Comparison of ENCODE assay signal across 1 cellular context in genomic region chr3:177359601-177360357, GRCh38.
TF ChIP-seq lines count a peak whose summit lies in the region.

No MANE protein-coding gene starts in this region.

TF ChIP-seq in K562, 482 proteins besides CTCF, POLR2A, EP300 and RAD21 (continued from another document and continues in another):
- peak; percentile 98 for TF ChIP-seq CHD7 (IDR thresholded peaks at IDR 0.05; ENCODE audit: low read depth, low read length)
- no peak for TF ChIP-seq IFI16 (CRISPR knock-in tag; IDR thresholded peaks at IDR 0.05)
- no peak; the same call in 1 of the 2 replicates for TF ChIP-seq TGIF2 (CRISPR knock-in tag; IDR thresholded peaks at IDR 0.05)
- TF ChIP-seq, protein P1, sequence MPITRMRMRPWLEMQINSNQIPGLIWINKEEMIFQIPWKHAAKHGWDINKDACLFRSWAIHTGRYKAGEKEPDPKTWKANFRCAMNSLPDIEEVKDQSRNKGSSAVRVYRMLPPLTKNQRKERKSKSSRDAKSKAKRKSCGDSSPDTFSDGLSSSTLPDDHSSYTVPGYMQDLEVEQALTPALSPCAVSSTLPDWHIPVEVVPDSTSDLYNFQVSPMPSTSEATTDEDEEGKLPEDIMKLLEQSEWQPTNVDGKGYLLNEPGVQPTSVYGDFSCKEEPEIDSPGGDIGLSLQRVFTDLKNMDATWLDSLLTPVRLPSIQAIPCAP (CRISPR knock-in tag; IDR thresholded peaks at IDR 0.05; ENCODE audit: borderline replicate concordance), result no peak
- no peak for TF ChIP-seq ZNF77 (CRISPR knock-in tag; IDR thresholded peaks at IDR 0.05)
- TF ChIP-seq ETV1 (tag; conservative IDR thresholded peaks at IDR 0.05; ENCODE audit: low read depth), result peak; percentile 72
- TF ChIP-seq CHD2 (IDR thresholded peaks at IDR 0.05; ENCODE audit: low read depth, low read length), result peak; percentile 87
- TF ChIP-seq ZNF133 (CRISPR knock-in tag; IDR thresholded peaks at IDR 0.05), result no peak
- TF ChIP-seq XRCC5 (IDR thresholded peaks at IDR 0.05; ENCODE audit: low read depth, low read length), result 0 out of 2 replicates have a peak, but pooled peaks have one; percentile 57
- TF ChIP-seq, protein P2, sequence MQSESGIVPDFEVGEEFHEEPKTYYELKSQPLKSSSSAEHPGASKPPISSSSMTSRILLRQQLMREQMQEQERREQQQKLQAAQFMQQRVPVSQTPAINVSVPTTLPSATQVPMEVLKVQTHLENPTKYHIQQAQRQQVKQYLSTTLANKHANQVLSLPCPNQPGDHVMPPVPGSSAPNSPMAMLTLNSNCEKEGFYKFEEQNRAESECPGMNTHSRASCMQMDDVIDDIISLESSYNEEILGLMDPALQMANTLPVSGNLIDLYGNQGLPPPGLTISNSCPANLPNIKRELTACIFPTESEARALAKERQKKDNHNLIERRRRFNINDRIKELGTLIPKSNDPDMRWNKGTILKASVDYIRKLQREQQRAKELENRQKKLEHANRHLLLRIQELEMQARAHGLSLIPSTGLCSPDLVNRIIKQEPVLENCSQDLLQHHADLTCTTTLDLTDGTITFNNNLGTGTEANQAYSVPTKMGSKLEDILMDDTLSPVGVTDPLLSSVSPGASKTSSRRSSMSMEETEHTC (IDR thresholded peaks at IDR 0.05), result peak; percentile 74
- no peak for TF ChIP-seq RBM14 (IDR thresholded peaks at IDR 0.05; ENCODE audit: borderline replicate concordance, insufficient read depth, low read depth, low read length)
- peak; percentile 91 for TF ChIP-seq EGR1 (conservative IDR thresholded peaks at IDR 0.05)
- TF ChIP-seq NR2C1 (IDR thresholded peaks at IDR 0.05), result peak; percentile 60
- peak; percentile 58 for TF ChIP-seq NR2C1 (tag; IDR thresholded peaks at IDR 0.05)
- TF ChIP-seq ZNF41 (CRISPR knock-in tag; conservative IDR thresholded peaks at IDR 0.05), result no peak
- TF ChIP-seq KLF16 (IDR thresholded peaks at IDR 0.05), result peak; percentile 76
- TF ChIP-seq MXI1 (IDR thresholded peaks at IDR 0.05; ENCODE audit: low read depth, low read length), result 0 out of 2 replicates have a peak, but pooled peaks have one; percentile 13
- TF ChIP-seq, protein P3, sequence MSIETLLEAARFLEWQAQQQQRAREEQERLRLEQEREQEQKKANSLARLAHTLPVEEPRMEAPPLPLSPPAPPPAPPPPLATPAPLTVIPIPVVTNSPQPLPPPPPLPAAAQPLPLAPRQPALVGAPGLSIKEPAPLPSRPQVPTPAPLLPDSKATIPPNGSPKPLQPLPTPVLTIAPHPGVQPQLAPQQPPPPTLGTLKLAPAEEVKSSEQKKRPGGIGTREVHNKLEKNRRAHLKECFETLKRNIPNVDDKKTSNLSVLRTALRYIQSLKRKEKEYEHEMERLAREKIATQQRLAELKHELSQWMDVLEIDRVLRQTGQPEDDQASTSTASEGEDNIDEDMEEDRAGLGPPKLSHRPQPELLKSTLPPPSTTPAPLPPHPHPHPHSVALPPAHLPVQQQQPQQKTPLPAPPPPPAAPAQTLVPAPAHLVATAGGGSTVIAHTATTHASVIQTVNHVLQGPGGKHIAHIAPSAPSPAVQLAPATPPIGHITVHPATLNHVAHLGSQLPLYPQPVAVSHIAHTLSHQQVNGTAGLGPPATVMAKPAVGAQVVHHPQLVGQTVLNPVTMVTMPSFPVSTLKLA (conservative IDR thresholded peaks at IDR 0.05), result peak; percentile 63 to 84
- no peak for TF ChIP-seq IRF9 (tag; IDR thresholded peaks at IDR 0.05)
- no peak for TF ChIP-seq E2F5 (CRISPR knock-in tag; IDR thresholded peaks at IDR 0.05)
- peak; percentile 51; the same call in 1 of the 2 replicates for TF ChIP-seq ZBTB12 (CRISPR knock-in tag; IDR thresholded peaks at IDR 0.05)
- no peak for TF ChIP-seq FUS (optimal IDR thresholded peaks at IDR 0.05; ENCODE audit: low read depth, low read length)
- peak; percentile 49 for TF ChIP-seq E2F8 (IDR thresholded peaks at IDR 0.05; ENCODE audit: low read depth, partially characterized antibody)
- TF ChIP-seq DNMT1 (IDR thresholded peaks at IDR 0.05), result no peak
- TF ChIP-seq, protein P4, sequence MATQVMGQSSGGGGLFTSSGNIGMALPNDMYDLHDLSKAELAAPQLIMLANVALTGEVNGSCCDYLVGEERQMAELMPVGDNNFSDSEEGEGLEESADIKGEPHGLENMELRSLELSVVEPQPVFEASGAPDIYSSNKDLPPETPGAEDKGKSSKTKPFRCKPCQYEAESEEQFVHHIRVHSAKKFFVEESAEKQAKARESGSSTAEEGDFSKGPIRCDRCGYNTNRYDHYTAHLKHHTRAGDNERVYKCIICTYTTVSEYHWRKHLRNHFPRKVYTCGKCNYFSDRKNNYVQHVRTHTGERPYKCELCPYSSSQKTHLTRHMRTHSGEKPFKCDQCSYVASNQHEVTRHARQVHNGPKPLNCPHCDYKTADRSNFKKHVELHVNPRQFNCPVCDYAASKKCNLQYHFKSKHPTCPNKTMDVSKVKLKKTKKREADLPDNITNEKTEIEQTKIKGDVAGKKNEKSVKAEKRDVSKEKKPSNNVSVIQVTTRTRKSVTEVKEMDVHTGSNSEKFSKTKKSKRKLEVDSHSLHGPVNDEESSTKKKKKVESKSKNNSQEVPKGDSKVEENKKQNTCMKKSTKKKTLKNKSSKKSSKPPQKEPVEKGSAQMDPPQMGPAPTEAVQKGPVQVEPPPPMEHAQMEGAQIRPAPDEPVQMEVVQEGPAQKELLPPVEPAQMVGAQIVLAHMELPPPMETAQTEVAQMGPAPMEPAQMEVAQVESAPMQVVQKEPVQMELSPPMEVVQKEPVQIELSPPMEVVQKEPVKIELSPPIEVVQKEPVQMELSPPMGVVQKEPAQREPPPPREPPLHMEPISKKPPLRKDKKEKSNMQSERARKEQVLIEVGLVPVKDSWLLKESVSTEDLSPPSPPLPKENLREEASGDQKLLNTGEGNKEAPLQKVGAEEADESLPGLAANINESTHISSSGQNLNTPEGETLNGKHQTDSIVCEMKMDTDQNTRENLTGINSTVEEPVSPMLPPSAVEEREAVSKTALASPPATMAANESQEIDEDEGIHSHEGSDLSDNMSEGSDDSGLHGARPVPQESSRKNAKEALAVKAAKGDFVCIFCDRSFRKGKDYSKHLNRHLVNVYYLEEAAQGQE (CRISPR knock-in tag; IDR thresholded peaks at IDR 0.05; ENCODE audit: low read depth), result no peak
- peak; percentile 87 for TF ChIP-seq LCOR (CRISPR knock-in tag; IDR thresholded peaks at IDR 0.05)
- TF ChIP-seq ILK (tag; IDR thresholded peaks at IDR 0.05; ENCODE audit: borderline replicate concordance, low read depth), result no peak
- peak in 1 of 2 experiments; percentile 68; a peak in 2 of 4 replicates for TF ChIP-seq ETV6 (IDR thresholded peaks at IDR 0.05; ENCODE audit: borderline replicate concordance in 1 of 2, low read depth in 2 of 2, low read length in 1 of 2)
- no peak for TF ChIP-seq ETV6 (CRISPR knock-in tag; IDR thresholded peaks at IDR 0.05; ENCODE audit: borderline replicate concordance)
- no peak for TF ChIP-seq E2F3 (CRISPR knock-in tag; IDR thresholded peaks at IDR 0.05)
- TF ChIP-seq HDAC2 (IDR thresholded peaks at IDR 0.05), result no peak
- no peak for TF ChIP-seq SMARCE1 (IDR thresholded peaks at IDR 0.05)
